8 cellular contexts compared by ENCODE assay signal in genomic region chr19:33522371-33522662, GRCh38. TPM values are rescaled to one million over a fixed set of nuclear protein-coding genes. Genes with fewer than 3 reads are reported as not detected.
A peak's percentile ranks its signal among the peaks of the same experiment; 100 is the strongest.
DNase-seq lines count a peak whose midpoint lies in the region; ATAC-seq, FAIRE-seq and TF ChIP-seq lines count a peak whose summit lies in the region.

No MANE protein-coding gene starts in this region.

- no peaks in the 10 kb centered on the region for H3F3A ChIP-seq in neural cell (ENCODE audit: insufficient read depth, low read length, poor library complexity, severe bottlenecking)

- DNase-seq in GM19239 (ENCODE audit: insufficient read length, low spot score) (no peak), SKM-1 treated with dmso at 0.1 percent for 144 hours (lab: John Stamatoyannopoulos, UW; ENCODE audit: unreplicated experiment) (no peak)

- intact Hi-C loops in dendritic cell treated with granulocyte-macrophage colony-stimulating factor and Interleukin-4, amounts not matched to agents 40 ng/mL and 50 ng/mL, for 4 days (cut with micrococcal nuclease): no loop called here

- H3K27me3 ChIP-seq in BLaER1 (no peaks in the 10 kb centered on the region), KMS-11 (ENCODE audit: insufficient read depth, low read depth) (peaks cover 20% of the 10 kb centered on the region), neural cell (ENCODE audit: insufficient read depth, low read depth, low read length) (no peaks in the 10 kb centered on the region)

- H3K36me3 ChIP-seq in BLaER1 (no peaks in the 10 kb centered on the region), KMS-11 (ENCODE audit: insufficient read depth) (no peaks in the 10 kb centered on the region), neural cell (ENCODE audit: insufficient read depth, low read length) (no peaks in the 10 kb centered on the region)

- H3K4me1 ChIP-seq in BLaER1 (peaks cover 22% of the 10 kb centered on the region), KMS-11 (ENCODE audit: low read depth, poor library complexity, severe bottlenecking) (peaks cover 6% of the 10 kb centered on the region)

- peak overlapping the region; percentile 83 for H3K4me3 Mint-ChIP-seq in dendritic cell treated with granulocyte-macrophage colony-stimulating factor and Interleukin-4, amounts not matched to agents 40 ng/mL and 50 ng/mL, for 4 days

- TF ChIP-seq EP300 in neural cell (conservative IDR thresholded peaks at IDR 0.05; ENCODE audit: poor library complexity, severe bottlenecking): no peak

- peak overlapping the region; percentile 97 for H3K4me3 ChIP-seq in BLaER1
- no peak overlapping the region for H3K4me3 ChIP-seq in KMS-11 (IDR thresholded peaks at IDR 0.05; ENCODE audit: insufficient read depth, low read depth, low read length)
- peak overlapping the region; percentile 96 for H3K4me3 ChIP-seq in neural cell (ENCODE audit: low read length)

- H3K9me3 ChIP-seq in BLaER1 (no peaks in the 10 kb centered on the region), neural cell (ENCODE audit: low read length) (no peaks in the 10 kb centered on the region)

- H3K9ac ChIP-seq in BLaER1 (peak overlapping the region; percentile 57; the same call in 1 of the 2 replicates), KMS-11 (peak overlapping the region; percentile 23; the same call in 1 of the 2 replicates), neural cell (ENCODE audit: low read length) (peak overlapping the region; percentile 68)

- H3K4me2 ChIP-seq in BLaER1 (peak overlapping the region; percentile 99), KMS-11 (peak overlapping the region; percentile 87), neural cell (ENCODE audit: low read length) (no peak overlapping the region)

- no peaks in the 10 kb centered on the region for H3K36me3 Mint-ChIP-seq in dendritic cell treated with granulocyte-macrophage colony-stimulating factor and Interleukin-4, amounts not matched to agents 40 ng/mL and 50 ng/mL, for 4 days (ENCODE audit: low read depth)

- H3K79me2 ChIP-seq in KMS-11 (ENCODE audit: insufficient read depth, low read depth): 0 out of 2 replicates have a peak, but pooled peaks cover 5% of the 10 kb centered on the region
- H3K79me2 ChIP-seq in neural cell (replicated peaks; ENCODE audit: insufficient read depth, low read length): no peaks in the 10 kb centered on the region

- no peaks in the 10 kb centered on the region for H3K9me3 Mint-ChIP-seq in dendritic cell treated with granulocyte-macrophage colony-stimulating factor and Interleukin-4, amounts not matched to agents 40 ng/mL and 50 ng/mL, for 4 days

- no peak for TF ChIP-seq RAD21 in neural cell (conservative IDR thresholded peaks at IDR 0.05)

- no peak for FAIRE-seq in GM19239 (lab: Jason Lieb, UNC)

- H3K27ac ChIP-seq in BLaER1: no peak overlapping the region
- no peak overlapping the region for H3K27ac ChIP-seq in KMS-11
- no peak overlapping the region for H3K27ac ChIP-seq in neural cell (ENCODE audit: low read length)

- H2AFZ ChIP-seq in KMS-11 (ENCODE audit: low read depth) (peak overlapping the region; percentile 92), neural cell (ENCODE audit: low read depth, low read length) (peak overlapping the region; percentile 56)

- H4K20me1 ChIP-seq in BLaER1 (peaks cover 10% of the 10 kb centered on the region; the same call in 1 of the 2 replicates), KMS-11 (ENCODE audit: insufficient read depth) (no peaks in the 10 kb centered on the region), neural cell (ENCODE audit: insufficient read depth) (no peaks in the 10 kb centered on the region)

- no peak for TF ChIP-seq CTCF in KMS-11 (conservative IDR thresholded peaks at IDR 0.05; ENCODE audit: low read depth, low read length)
- no peak for TF ChIP-seq CTCF in neural cell (IDR thresholded peaks at IDR 0.05; ENCODE audit: poor library complexity, severe bottlenecking)

- H3K4me1 Mint-ChIP-seq in dendritic cell treated with granulocyte-macrophage colony-stimulating factor and Interleukin-4, amounts not matched to agents 40 ng/mL and 50 ng/mL, for 4 days (ENCODE audit: low read depth): peaks cover 36% of the 10 kb centered on the region

- no peaks in the 10 kb centered on the region for H3K9me2 ChIP-seq in neural cell (ENCODE audit: insufficient read depth, low read length)

- H3K27me3 Mint-ChIP-seq in dendritic cell treated with granulocyte-macrophage colony-stimulating factor and Interleukin-4, amounts not matched to agents 40 ng/mL and 50 ng/mL, for 4 days: peaks cover 27% of the 10 kb centered on the region

- H3K27ac Mint-ChIP-seq in dendritic cell treated with granulocyte-macrophage colony-stimulating factor and Interleukin-4, amounts not matched to agents 40 ng/mL and 50 ng/mL, for 4 days: peak overlapping the region; percentile 49

- ATAC-seq in HG02763 (IDR thresholded peaks at IDR 0.05; ENCODE audit: unreplicated experiment) (no peak), GM19023 (IDR thresholded peaks at IDR 0.05; ENCODE audit: unreplicated experiment) (no peak)

TF ChIP-seq in neural cell, 6 proteins besides CTCF, POLR2A, EP300 and RAD21:
- TF ChIP-seq MXI1 (conservative IDR thresholded peaks at IDR 0.05; ENCODE audit: poor library complexity, severe bottlenecking): no peak
- no peak for TF ChIP-seq EZH2 (IDR thresholded peaks at IDR 0.05; ENCODE audit: borderline replicate concordance, insufficient read depth, low read length, poor library complexity, severe bottlenecking)
- TF ChIP-seq POLR2AphosphoS5 (IDR thresholded peaks at IDR 0.05): no peak
- TF ChIP-seq TAF1 (IDR thresholded peaks at IDR 0.05; ENCODE audit: low read depth): no peak
- no peak for TF ChIP-seq REST (IDR thresholded peaks at IDR 0.05; ENCODE audit: borderline replicate concordance)
- TF ChIP-seq SMC3 (conservative IDR thresholded peaks at IDR 0.05; ENCODE audit: poor library complexity): no peak

RNA-seq across cellular contexts. Expression of gene PEPD, which starts 0.7 kb away (rescaled TPM):
- polyA plus RNA-seq in neural cell: 43.9 and 59.8 TPM in 2 replicates
- polyA minus RNA-seq in neural cell: 30.4 and 33.2 TPM in 2 replicates
